8 cellular contexts compared by ENCODE assay signal in genomic region chr1:110634455-110635281, GRCh38. TPM values are rescaled to one million over a fixed set of nuclear protein-coding genes. Genes with fewer than 3 reads are reported as not detected.
A peak's percentile ranks its signal among the peaks of the same experiment; 100 is the strongest.
DNase-seq lines count a peak whose midpoint lies in the region; ATAC-seq and TF ChIP-seq lines count a peak whose summit lies in the region.

No MANE protein-coding gene starts in this region.

- ATAC-seq in GM21723 (IDR thresholded peaks at IDR 0.05; ENCODE audit: unreplicated experiment) (peak; percentile 68), foreskin keratinocyte (peak; percentile 87)

- no peak overlapping the region for H3K9ac ChIP-seq in Karpas-422 (ENCODE audit: low read length)

- H2AFZ ChIP-seq in Karpas-422 (ENCODE audit: low read length) = no peak overlapping the region

- no peaks in the 10 kb centered on the region for H3K9me2 ChIP-seq in Karpas-422 (replicated peaks; ENCODE audit: insufficient read depth, low read length)

- H3K4me1 ChIP-seq in foreskin keratinocyte = no peaks in the 10 kb centered on the region
- no peaks in the 10 kb centered on the region for H3K4me1 ChIP-seq in Karpas-422 (ENCODE audit: low read length)

- no peak overlapping the region for H3K4me2 ChIP-seq in Karpas-422 (ENCODE audit: low read depth, low read length, poor library complexity, severe bottlenecking)

- H3K79me2 ChIP-seq in Karpas-422 (ENCODE audit: low read length) = no peaks in the 10 kb centered on the region

- no peaks in the 10 kb centered on the region for H3K36me3 ChIP-seq in Karpas-422 (ENCODE audit: insufficient read depth, low read length)

- H3K9me3 ChIP-seq in Karpas-422 (ENCODE audit: low read length) = no peaks in the 10 kb centered on the region

- H3K27me3 ChIP-seq in foreskin keratinocyte (no peaks in the 10 kb centered on the region), Karpas-422 (ENCODE audit: low read length) (no peaks in the 10 kb centered on the region)

- DNase-seq in ELR (ENCODE audit: low read depth) = peak; percentile 48
- peak; percentile 94 for DNase-seq in NCI-H1694 (lab: John Stamatoyannopoulos, UW)
- peak; percentile 73 for DNase-seq in activated T-cell treated with anti-CD3 and anti-CD28 coated beads for 48 hours (ENCODE audit: low read depth)
- DNase-seq in foreskin keratinocyte = peak; percentile 37 to 69
- DNase-seq in stimulated activated CD4-positive, alpha-beta T cell treated with anti-CD3 and anti-CD28 coated beads, Interleukin-12 subunit alpha, Interleukin-12 subunit beta, amount 100 ng/mL, for 24 hours (ENCODE audit: low read depth in 2 of 2) = peak; percentile 55 to 72
- no peak for DNase-seq in UCSD-AML1 (lab: John Stamatoyannopoulos, UW; ENCODE audit: unreplicated experiment)
- no peak for DNase-seq in Karpas-422

- H3K4me3 ChIP-seq in Karpas-422 (ENCODE audit: low read length) = no peak overlapping the region

- H4K20me1 ChIP-seq in Karpas-422 (ENCODE audit: insufficient read depth, low read depth, low read length) = no peaks in the 10 kb centered on the region

- H3K27ac ChIP-seq in foreskin keratinocyte (no peak overlapping the region), Karpas-422 (ENCODE audit: low read length) (no peak overlapping the region)

- TF ChIP-seq CTCF in foreskin keratinocyte (conservative IDR thresholded peaks at IDR 0.05) = no peak

RNA-seq across cellular contexts. Expression of gene KCNA2, which starts 28.5 kb away (rescaled TPM):
- not detected in 2 replicates for total RNA-seq in foreskin keratinocyte
- polyA plus RNA-seq in foreskin keratinocyte = not detected in 2 replicates
- not detected in 2 replicates for total RNA-seq in Karpas-422 (2014; rRNA removed; shearing (Covaris generic); ENCODE audit: low replicate concordance)

RNA-seq across cellular contexts. Expression of gene KCNA3, which starts 40.1 kb away (rescaled TPM):
- total RNA-seq in foreskin keratinocyte = not detected in 2 replicates
- not detected in 2 replicates for polyA plus RNA-seq in foreskin keratinocyte
- not detected in 2 replicates for total RNA-seq in Karpas-422 (2014; rRNA removed; shearing (Covaris generic); ENCODE audit: low replicate concordance)

Comparison
In these comparisons a context has a peak if more than half of its experiments do, and no peak if none do; other contexts are left out.
1. DNase-seq: peak in ELR (single experiment), NCI-H1694 (single experiment), activated T-cell treated with anti-CD3 and anti-CD28 coated beads for 48 hours (single experiment), foreskin keratinocyte (2 of 2) and stimulated activated CD4-positive, alpha-beta T cell treated with anti-CD3 and anti-CD28 coated beads, Interleukin-12 subunit alpha, Interleukin-12 subunit beta, amount 100 ng/mL, for 24 hours (2 of 2); none in UCSD-AML1 (single experiment) and Karpas-422 (single experiment).